ENCODE assay signal across 1 cellular context in the genomic region with DNA sequence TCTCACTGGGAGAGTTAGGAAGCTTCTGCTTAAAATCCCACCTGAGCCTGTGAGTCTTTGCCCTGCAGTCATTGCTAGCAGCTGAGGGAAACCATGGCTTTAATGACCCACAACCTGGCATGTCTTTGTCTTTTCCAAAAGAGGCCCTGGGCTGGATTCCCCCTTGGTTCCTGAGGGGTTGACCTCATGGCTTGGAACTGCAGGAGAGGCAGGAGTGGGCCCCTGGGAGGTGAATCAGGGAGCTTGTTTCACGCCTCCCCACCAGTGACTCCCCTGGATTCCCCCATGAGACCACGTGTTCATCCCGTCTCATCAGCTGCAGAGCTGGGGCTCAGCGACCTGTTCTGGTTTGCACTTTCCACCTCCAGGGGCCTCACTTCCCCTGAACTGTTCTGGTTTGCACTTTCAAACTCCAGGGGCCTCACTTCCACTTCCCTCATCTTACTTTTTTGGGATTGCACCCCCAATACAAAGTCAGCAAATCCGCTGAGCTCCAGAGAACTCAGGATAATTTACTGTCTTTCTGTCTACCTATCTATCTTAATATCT.
TF ChIP-seq lines count a peak whose summit lies in the region.

No MANE protein-coding gene starts in this region.

TF ChIP-seq in H1, 55 proteins besides CTCF, POLR2A, EP300 and RAD21 (continued from another document):
- no peak for TF ChIP-seq RXRA (IDR thresholded peaks at IDR 0.05; ENCODE audit: insufficient read depth, low read depth, low read length)
